In the genomic region with DNA sequence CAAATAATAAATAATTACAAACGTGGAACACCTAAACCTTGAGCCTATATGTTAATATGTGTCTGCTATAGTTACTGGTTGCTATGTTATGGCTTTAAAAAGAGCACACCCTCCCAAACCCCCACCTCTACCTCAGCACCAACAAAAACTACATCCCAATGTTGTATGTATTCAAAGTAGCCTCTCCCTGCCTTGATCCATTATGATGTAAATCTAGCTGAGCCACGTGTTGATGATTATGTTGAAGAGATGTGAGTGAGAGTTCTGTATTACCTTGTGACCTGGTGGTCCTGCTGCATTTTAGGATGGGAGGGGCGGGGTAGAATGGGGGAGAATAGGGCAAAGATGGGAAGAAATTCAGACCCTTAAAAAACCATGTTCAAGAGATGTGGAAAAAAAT, we compare ENCODE assay signal across 1 cellular context.
TF ChIP-seq lines count a peak whose summit lies in the region.

No MANE protein-coding gene starts in this region.

TF ChIP-seq in GM23338, 12 proteins besides CTCF, POLR2A, EP300 and RAD21 (continued from another document):
- TF ChIP-seq ZNF462 (CRISPR knock-in tag; IDR thresholded peaks at IDR 0.05) (no peak), POLR2AphosphoS5 (IDR thresholded peaks at IDR 0.05; ENCODE audit: low read depth) (no peak), ZNF114 (CRISPR knock-in tag; IDR thresholded peaks at IDR 0.05) (no peak), JUNB (IDR thresholded peaks at IDR 0.05; ENCODE audit: unreplicated experiment) (no peak)
- TF ChIP-seq, protein P1, sequence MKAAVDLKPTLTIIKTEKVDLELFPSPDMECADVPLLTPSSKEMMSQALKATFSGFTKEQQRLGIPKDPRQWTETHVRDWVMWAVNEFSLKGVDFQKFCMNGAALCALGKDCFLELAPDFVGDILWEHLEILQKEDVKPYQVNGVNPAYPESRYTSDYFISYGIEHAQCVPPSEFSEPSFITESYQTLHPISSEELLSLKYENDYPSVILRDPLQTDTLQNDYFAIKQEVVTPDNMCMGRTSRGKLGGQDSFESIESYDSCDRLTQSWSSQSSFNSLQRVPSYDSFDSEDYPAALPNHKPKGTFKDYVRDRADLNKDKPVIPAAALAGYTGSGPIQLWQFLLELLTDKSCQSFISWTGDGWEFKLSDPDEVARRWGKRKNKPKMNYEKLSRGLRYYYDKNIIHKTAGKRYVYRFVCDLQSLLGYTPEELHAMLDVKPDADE (IDR thresholded peaks at IDR 0.05): no peak
TF ChIP-seq in GM23338: peak in this region for 0.
